Comparison of ENCODE assay signal across 1 cellular context in the genomic region with DNA sequence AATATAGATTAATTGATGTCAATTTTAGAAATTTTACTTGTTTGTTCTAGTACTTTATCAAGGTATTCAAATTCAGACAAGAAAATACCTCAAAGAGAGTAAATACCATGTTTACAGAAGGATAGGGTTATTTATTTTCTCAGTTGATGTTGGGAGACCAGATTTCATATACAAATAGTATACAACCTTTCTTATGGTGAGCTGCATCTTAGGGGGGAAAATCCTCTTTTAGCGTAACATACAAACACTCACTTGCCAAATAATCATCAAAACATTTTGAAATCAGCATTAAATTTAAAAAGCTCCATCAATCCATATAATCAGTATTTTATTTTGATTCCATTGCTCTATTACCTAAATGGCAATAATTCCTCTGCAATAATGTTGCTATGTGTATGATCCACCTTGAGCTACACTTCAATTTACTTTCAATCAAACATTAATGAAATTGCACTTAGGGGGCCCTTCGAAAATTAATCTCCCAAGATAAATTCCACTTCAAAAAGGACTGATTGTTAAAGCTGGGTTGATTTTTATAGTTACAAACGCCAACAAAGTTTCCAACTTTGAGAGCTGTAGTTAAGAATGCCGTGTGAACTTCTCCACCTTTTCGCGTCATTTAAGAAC.
TF ChIP-seq lines count a peak whose summit lies in the region.

No MANE protein-coding gene starts in this region.

TF ChIP-seq in GM23338, 12 proteins besides CTCF, POLR2A, EP300 and RAD21:
- TF ChIP-seq, protein P1, sequence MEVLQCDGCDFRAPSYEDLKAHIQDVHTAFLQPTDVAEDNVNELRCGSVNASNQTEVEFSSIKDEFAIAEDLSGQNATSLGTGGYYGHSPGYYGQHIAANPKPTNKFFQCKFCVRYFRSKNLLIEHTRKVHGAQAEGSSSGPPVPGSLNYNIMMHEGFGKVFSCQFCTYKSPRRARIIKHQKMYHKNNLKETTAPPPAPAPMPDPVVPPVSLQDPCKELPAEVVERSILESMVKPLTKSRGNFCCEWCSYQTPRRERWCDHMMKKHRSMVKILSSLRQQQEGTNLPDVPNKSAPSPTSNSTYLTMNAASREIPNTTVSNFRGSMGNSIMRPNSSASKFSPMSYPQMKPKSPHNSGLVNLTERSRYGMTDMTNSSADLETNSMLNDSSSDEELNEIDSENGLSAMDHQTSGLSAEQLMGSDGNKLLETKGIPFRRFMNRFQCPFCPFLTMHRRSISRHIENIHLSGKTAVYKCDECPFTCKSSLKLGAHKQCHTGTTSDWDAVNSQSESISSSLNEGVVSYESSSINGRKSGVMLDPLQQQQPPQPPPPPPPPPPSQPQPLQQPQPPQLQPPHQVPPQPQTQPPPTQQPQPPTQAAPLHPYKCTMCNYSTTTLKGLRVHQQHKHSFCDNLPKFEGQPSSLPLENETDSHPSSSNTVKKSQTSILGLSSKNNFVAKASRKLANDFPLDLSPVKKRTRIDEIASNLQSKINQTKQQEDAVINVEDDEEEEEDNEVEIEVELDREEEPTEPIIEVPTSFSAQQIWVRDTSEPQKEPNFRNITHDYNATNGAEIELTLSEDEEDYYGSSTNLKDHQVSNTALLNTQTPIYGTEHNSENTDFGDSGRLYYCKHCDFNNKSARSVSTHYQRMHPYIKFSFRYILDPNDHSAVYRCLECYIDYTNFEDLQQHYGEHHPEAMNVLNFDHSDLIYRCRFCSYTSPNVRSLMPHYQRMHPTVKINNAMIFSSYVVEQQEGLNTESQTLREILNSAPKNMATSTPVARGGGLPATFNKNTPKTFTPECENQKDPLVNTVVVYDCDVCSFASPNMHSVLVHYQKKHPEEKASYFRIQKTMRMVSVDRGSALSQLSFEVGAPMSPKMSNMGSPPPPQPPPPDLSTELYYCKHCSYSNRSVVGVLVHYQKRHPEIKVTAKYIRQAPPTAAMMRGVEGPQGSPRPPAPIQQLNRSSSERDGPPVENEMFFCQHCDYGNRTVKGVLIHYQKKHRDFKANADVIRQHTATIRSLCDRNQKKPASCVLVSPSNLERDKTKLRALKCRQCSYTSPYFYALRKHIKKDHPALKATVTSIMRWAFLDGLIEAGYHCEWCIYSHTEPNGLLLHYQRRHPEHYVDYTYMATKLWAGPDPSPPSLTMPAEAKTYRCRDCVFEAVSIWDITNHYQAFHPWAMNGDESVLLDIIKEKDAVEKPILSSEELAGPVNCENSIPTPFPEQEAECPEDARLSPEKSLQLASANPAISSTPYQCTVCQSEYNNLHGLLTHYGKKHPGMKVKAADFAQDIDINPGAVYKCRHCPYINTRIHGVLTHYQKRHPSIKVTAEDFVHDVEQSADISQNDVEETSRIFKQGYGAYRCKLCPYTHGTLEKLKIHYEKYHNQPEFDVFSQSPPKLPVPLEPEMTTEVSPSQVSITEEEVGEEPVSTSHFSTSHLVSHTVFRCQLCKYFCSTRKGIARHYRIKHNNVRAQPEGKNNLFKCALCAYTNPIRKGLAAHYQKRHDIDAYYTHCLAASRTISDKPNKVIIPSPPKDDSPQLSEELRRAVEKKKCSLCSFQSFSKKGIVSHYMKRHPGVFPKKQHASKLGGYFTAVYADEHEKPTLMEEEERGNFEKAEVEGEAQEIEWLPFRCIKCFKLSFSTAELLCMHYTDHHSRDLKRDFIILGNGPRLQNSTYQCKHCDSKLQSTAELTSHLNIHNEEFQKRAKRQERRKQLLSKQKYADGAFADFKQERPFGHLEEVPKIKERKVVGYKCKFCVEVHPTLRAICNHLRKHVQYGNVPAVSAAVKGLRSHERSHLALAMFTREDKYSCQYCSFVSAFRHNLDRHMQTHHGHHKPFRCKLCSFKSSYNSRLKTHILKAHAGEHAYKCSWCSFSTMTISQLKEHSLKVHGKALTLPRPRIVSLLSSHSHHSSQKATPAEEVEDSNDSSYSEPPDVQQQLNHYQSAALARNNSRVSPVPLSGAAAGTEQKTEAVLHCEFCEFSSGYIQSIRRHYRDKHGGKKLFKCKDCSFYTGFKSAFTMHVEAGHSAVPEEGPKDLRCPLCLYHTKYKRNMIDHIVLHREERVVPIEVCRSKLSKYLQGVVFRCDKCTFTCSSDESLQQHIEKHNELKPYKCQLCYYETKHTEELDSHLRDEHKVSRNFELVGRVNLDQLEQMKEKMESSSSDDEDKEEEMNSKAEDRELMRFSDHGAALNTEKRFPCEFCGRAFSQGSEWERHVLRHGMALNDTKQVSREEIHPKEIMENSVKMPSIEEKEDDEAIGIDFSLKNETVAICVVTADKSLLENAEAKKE (CRISPR knock-in tag; IDR thresholded peaks at IDR 0.05): no peak
TF ChIP-seq in GM23338: peak in this region for 0.
